Comparison of ENCODE assay signal across 1 cellular context in genomic region chr3:183637633-183638032, GRCh38.
TF ChIP-seq lines count a peak whose summit lies in the region.

No MANE protein-coding gene starts in this region.

TF ChIP-seq in GM12878, 131 proteins besides CTCF, POLR2A, EP300 and RAD21:
- TF ChIP-seq, protein P1, sequence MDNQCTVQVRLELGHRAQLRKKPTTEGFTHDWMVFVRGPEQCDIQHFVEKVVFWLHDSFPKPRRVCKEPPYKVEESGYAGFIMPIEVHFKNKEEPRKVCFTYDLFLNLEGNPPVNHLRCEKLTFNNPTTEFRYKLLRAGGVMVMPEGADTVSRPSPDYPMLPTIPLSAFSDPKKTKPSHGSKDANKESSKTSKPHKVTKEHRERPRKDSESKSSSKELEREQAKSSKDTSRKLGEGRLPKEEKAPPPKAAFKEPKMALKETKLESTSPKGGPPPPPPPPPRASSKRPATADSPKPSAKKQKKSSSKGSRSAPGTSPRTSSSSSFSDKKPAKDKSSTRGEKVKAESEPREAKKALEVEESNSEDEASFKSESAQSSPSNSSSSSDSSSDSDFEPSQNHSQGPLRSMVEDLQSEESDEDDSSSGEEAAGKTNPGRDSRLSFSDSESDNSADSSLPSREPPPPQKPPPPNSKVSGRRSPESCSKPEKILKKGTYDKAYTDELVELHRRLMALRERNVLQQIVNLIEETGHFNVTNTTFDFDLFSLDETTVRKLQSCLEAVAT (IDR thresholded peaks at IDR 0.05) = peak; percentile 52; the same call in 1 of the 2 replicates
